ENCODE assay signal across 26 cellular contexts in genomic region chr11:88250566-88251080, GRCh38.
"Had no signal": no experiment of that assay in that cellular context is flagged by ENCODE, and none has a peak within 500 bp of the region (broad histone marks: within the 10 kb centered on the region; RNA-seq: fewer than 3 reads in every experiment).

No MANE protein-coding gene starts in this region.

- H3K27ac Mint-ChIP-seq: activated CD4-positive, alpha-beta T cell treated with anti-CD3 and anti-CD28 coated beads for 36 hours; activated naive CD4-positive, alpha-beta T cell treated with anti-CD3 and anti-CD28 coated beads for 36 hours; endodermal cell; immature natural killer cell; memory B cell; nephron; stimulated activated effector memory CD8-positive, alpha-beta T cell treated with anti-CD3 and anti-CD28 coated beads, Interleukin-12 subunit alpha, Interleukin-12 subunit beta, amount 100 ng/mL, for 72 hours; stimulated activated naive CD8-positive, alpha-beta T cell treated with anti-CD3 and anti-CD28 coated beads, Interleukin-15, amount 100 ng/mL, for 72 hours; WTC11 had no signal

- DNase-seq: activated CD4-positive, alpha-beta T cell treated with anti-CD3 and anti-CD28 coated beads for 36 hours; activated CD4-positive, alpha-beta T cell treated with anti-CD3 and anti-CD28 coated beads, Interleukin-2, amount 50 U/mL, for 4 hours; activated CD8-positive, alpha-beta memory T cell treated with anti-CD3 and anti-CD28 coated beads, Interleukin-2, amount 50 U/mL, for 48 hours; activated naive CD4-positive, alpha-beta T cell treated with anti-CD3 and anti-CD28 coated beads for 36 hours; activated T-cell treated with anti-CD3 and anti-CD28 coated beads, Interleukin-2, amount 50 U/mL, for 4 hours; amygdala; cerebellar nuclear complex; endodermal cell; foreskin keratinocyte; immature natural killer cell; nucleus accumbens; right lobe of liver; stimulated activated CD4-positive, alpha-beta T cell treated with anti-CD3 and anti-CD28 coated beads, Interleukin-1b, Interleukin-23, amount 100 ng/mL, for 48 hours; stimulated activated naive CD8-positive, alpha-beta T cell treated with anti-CD3 and anti-CD28 coated beads, Interleukin-15, amount 100 ng/mL, for 72 hours; T-helper 1 cell; T-helper 9 cell; tibial artery had no signal

- H3K9me3 ChIP-seq: right lobe of liver had no signal

- H3K36me3 ChIP-seq: right lobe of liver, tibial artery had no signal

- H3K4me1 Mint-ChIP-seq: activated CD4-positive, alpha-beta T cell treated with anti-CD3 and anti-CD28 coated beads for 36 hours; memory B cell; stimulated activated naive CD8-positive, alpha-beta T cell treated with anti-CD3 and anti-CD28 coated beads, Interleukin-15, amount 100 ng/mL, for 72 hours; WTC11 had no signal

- H3K4me1 ChIP-seq: foreskin keratinocyte, parathyroid adenoma, right lobe of liver, tibial artery had no signal

- H3K4me3 ChIP-seq: coronary artery, hepatocyte, right lobe of liver, skin epidermis, tibial artery had no signal

- H3K36me3 Mint-ChIP-seq: memory B cell; stimulated activated effector memory CD8-positive, alpha-beta T cell treated with anti-CD3 and anti-CD28 coated beads, Interleukin-12 subunit alpha, Interleukin-12 subunit beta, amount 100 ng/mL, for 72 hours had no signal

- H3K4me3 Mint-ChIP-seq: activated CD4-positive, alpha-beta T cell treated with anti-CD3 and anti-CD28 coated beads for 36 hours; activated naive CD4-positive, alpha-beta T cell treated with anti-CD3 and anti-CD28 coated beads for 36 hours; activated T-cell treated with anti-CD3 and anti-CD28 coated beads, Interleukin-2, amount 50 U/mL, for 4 hours; endodermal cell; immature natural killer cell; memory B cell; nephron; stimulated activated effector memory CD8-positive, alpha-beta T cell treated with anti-CD3 and anti-CD28 coated beads, Interleukin-12 subunit alpha, Interleukin-12 subunit beta, amount 100 ng/mL, for 72 hours; stimulated activated naive CD8-positive, alpha-beta T cell treated with anti-CD3 and anti-CD28 coated beads, Interleukin-15, amount 100 ng/mL, for 72 hours; WTC11 had no signal

- H3K27me3 Mint-ChIP-seq: activated CD4-positive, alpha-beta T cell treated with anti-CD3 and anti-CD28 coated beads for 36 hours; memory B cell; stimulated activated naive CD8-positive, alpha-beta T cell treated with anti-CD3 and anti-CD28 coated beads, Interleukin-15, amount 100 ng/mL, for 72 hours had no signal

- ATAC-seq: activated CD4-positive, alpha-beta T cell treated with anti-CD3 and anti-CD28 coated beads for 36 hours; activated T-cell treated with anti-CD3 and anti-CD28 coated beads, Interleukin-2, amount 50 U/mL, for 4 hours; foreskin keratinocyte; stimulated activated effector memory CD8-positive, alpha-beta T cell treated with anti-CD3 and anti-CD28 coated beads, Interleukin-12 subunit alpha, Interleukin-12 subunit beta, amount 100 ng/mL, for 72 hours; stimulated activated naive CD8-positive, alpha-beta T cell treated with anti-CD3 and anti-CD28 coated beads, Interleukin-15, amount 100 ng/mL, for 72 hours; WTC11 had no signal

- H3K27ac ChIP-seq: coronary artery, epithelial cell of prostate, foreskin keratinocyte, hepatocyte, parathyroid adenoma, right lobe of liver, skin epidermis, tibial artery had no signal

- H3K27me3 ChIP-seq: foreskin keratinocyte, hepatocyte, right lobe of liver, tibial artery had no signal
